ENCODE assay signal across 25 cellular contexts in the genomic region with DNA sequence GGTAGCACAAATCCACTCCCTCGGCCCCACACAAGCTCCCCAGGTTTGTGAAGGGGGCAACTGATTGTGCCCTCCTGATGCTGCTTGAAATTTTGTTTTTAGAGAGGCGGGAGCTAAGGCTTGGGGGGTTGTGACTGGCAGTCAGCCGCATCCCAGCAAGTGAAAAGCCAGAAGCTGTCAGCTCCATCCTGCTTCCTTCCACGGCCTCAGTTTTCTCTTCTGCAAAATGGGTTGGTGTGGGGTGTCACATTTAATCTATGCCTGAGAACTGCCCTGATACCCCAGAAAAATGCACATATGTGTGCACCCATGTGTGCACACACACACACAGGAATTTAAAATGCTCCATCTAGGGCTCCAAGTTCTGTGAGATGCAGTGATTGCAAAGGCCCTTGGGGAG.
DNase-seq lines count a peak whose midpoint lies in the region; ATAC-seq and TF ChIP-seq lines count a peak whose summit lies in the region.
"Had no signal": no experiment of that assay in that cellular context is flagged by ENCODE, and none has a peak within 500 bp of the region (broad histone marks: within the 10 kb centered on the region; RNA-seq: fewer than 3 reads in every experiment).

No MANE protein-coding gene starts in this region.

- H3K9me3 Mint-ChIP-seq in glutamatergic neuron (ENCODE audit: unreplicated experiment), result peaks cover 8% of the 10 kb centered on the region
- H3K9me3 Mint-ChIP-seq in neural progenitor cell, result no peaks in the 10 kb centered on the region
- H3K9me3 Mint-ChIP-seq: CD4-positive, CD25-positive, alpha-beta regulatory T cell; H9; IgD-negative memory B cell had no signal

- peak overlapping the region; percentile 63 for H3K4me2 ChIP-seq in neural progenitor cell
- H3K4me2 ChIP-seq: BLaER1 had no signal

- ATAC-seq in right cardiac atrium, result no peak
- no peak for ATAC-seq in GM21619 (IDR thresholded peaks at IDR 0.05; ENCODE audit: unreplicated experiment)
- ATAC-seq in GM18870 (IDR thresholded peaks at IDR 0.05; ENCODE audit: unreplicated experiment), result no peak
- ATAC-seq: Panc1 had no signal

- H3K27me3 Mint-ChIP-seq in glutamatergic neuron (ENCODE audit: unreplicated experiment), result peaks cover 3% of the 10 kb centered on the region
- peaks cover 2% of the 10 kb centered on the region for H3K27me3 Mint-ChIP-seq in neural progenitor cell (ENCODE audit: insufficient read depth, low read depth)

- WGBS in right cardiac atrium, result 96% methylated on average over 4 of the region's 4 CpGs
- WGBS in sigmoid colon, 2 donors, result 85 to 90% methylated on average over 4 of the region's 4 CpGs

- H2AFZ ChIP-seq in neural progenitor cell (replicated peaks), result no peak overlapping the region
- H2AFZ ChIP-seq: GM23248 had no signal

- intact Hi-C loops in cardiac septum (cut with DNase I), result no loop called here
- intact Hi-C loops in right cardiac atrium (cut with DNase I), result no loop called here
- intact Hi-C loops in sigmoid colon (cut with DNase I), result no loop called here

- no peak overlapping the region for H3K27ac ChIP-seq in right cardiac atrium (ENCODE audit: low read length)
- H3K27ac ChIP-seq in neural progenitor cell, result no peak overlapping the region
- H3K27ac ChIP-seq in sigmoid colon, result no peak overlapping the region
- H3K27ac ChIP-seq: BLaER1, GM23248, RWPE1 had no signal

- DNase-seq in cardiac septum (ENCODE audit: low spot score) (peak; percentile 29), right cardiac atrium (no peak), glutamatergic neuron (no peak), neural progenitor cell (ENCODE audit: low spot score) (no peak), sigmoid colon (no peak)
- DNase-seq: 8988T; CD4-positive, CD25-positive, alpha-beta regulatory T cell; DMS153; DND-41; GM23248; H9; Karpas-422; NCI-H1092; NCI-H1417 treated with DMSO at 0.1 percent for 48 hours; NCI-H1694 treated with DMSO at 0.1 percent for 48 hours; NCI-H2081; NCI-H2227 treated with DMSO at 0.1 percent for 48 hours; NCI-H526 treated with DMSO at 0.1 percent for 48 hours; SHP77 had no signal

- H3K27me3 ChIP-seq in right cardiac atrium (ENCODE audit: control insufficient read depth, insufficient read depth) (no peaks in the 10 kb centered on the region), neural progenitor cell (peaks cover 27% of the 10 kb centered on the region), sigmoid colon (no peaks in the 10 kb centered on the region)
- H3K27me3 ChIP-seq: BLaER1 had no signal

- H3K4me3 ChIP-seq in right cardiac atrium (ENCODE audit: low read length) (no peak overlapping the region), neural progenitor cell (no peak overlapping the region), sigmoid colon (no peak overlapping the region)
- H3K4me3 ChIP-seq: BLaER1, GM23248 had no signal

- peak overlapping the region; percentile 60 for H3K27ac Mint-ChIP-seq in glutamatergic neuron (ENCODE audit: unreplicated experiment)
- peak overlapping the region; percentile 40 for H3K27ac Mint-ChIP-seq in neural progenitor cell
- H3K27ac Mint-ChIP-seq: CD4-positive, CD25-positive, alpha-beta regulatory T cell; IgD-negative memory B cell had no signal

- peaks cover 40% of the 10 kb centered on the region for H3F3A ChIP-seq in neural progenitor cell (ENCODE audit: low read depth)

- H3K9me3 ChIP-seq in right cardiac atrium (ENCODE audit: control insufficient read depth, low read length), result no peaks in the 10 kb centered on the region
- no peaks in the 10 kb centered on the region for H3K9me3 ChIP-seq in neural progenitor cell (ENCODE audit: low read depth)
- H3K9me3 ChIP-seq in sigmoid colon, result no peaks in the 10 kb centered on the region
- H3K9me3 ChIP-seq: BLaER1 had no signal

- H3K4me3 Mint-ChIP-seq in glutamatergic neuron (ENCODE audit: unreplicated experiment), result no peak overlapping the region
- H3K4me3 Mint-ChIP-seq in neural progenitor cell, result no peak overlapping the region
- H3K4me3 Mint-ChIP-seq: CD4-positive, CD25-positive, alpha-beta regulatory T cell; H9; IgD-negative memory B cell had no signal

- H3K4me1 Mint-ChIP-seq in glutamatergic neuron (ENCODE audit: low read depth, unreplicated experiment) (peaks cover 40% of the 10 kb centered on the region), neural progenitor cell (peaks cover 77% of the 10 kb centered on the region)
- H3K4me1 Mint-ChIP-seq: CD4-positive, CD25-positive, alpha-beta regulatory T cell; IgD-negative memory B cell had no signal

- TF ChIP-seq POLR2A in sigmoid colon (IDR thresholded peaks at IDR 0.05), result no peak

- H4K20me1 ChIP-seq in neural progenitor cell (ENCODE audit: low read depth), result peaks cover 40% of the 10 kb centered on the region

- no peaks in the 10 kb centered on the region for H3K79me2 ChIP-seq in neural progenitor cell (ENCODE audit: low read depth)

- H3K4me1 ChIP-seq in right cardiac atrium (ENCODE audit: control insufficient read depth, insufficient read depth, low read length) (no peaks in the 10 kb centered on the region), neural progenitor cell (peaks cover 43% of the 10 kb centered on the region), sigmoid colon (peaks cover 2 to 43% (median 36%) of the 10 kb centered on the region in 4 donors)

- H3K36me3 Mint-ChIP-seq in glutamatergic neuron (ENCODE audit: unreplicated experiment) (peaks cover 4% of the 10 kb centered on the region), neural progenitor cell (no peaks in the 10 kb centered on the region)
- H3K36me3 Mint-ChIP-seq: CD4-positive, CD25-positive, alpha-beta regulatory T cell; IgD-negative memory B cell had no signal

- TF ChIP-seq EP300 in sigmoid colon (IDR thresholded peaks at IDR 0.05), result no peak

- TF ChIP-seq CTCF in glutamatergic neuron (IDR thresholded peaks at IDR 0.05; ENCODE audit: partially characterized antibody, unreplicated experiment) (no peak), neural progenitor cell (IDR thresholded peaks at IDR 0.05) (no peak), sigmoid colon (IDR thresholded peaks at IDR 0.05) (no peak)

- H3K36me3 ChIP-seq in neural progenitor cell, result no peaks in the 10 kb centered on the region
- no peaks in the 10 kb centered on the region for H3K36me3 ChIP-seq in sigmoid colon
- H3K36me3 ChIP-seq: BLaER1 had no signal

- H3K9ac ChIP-seq in neural progenitor cell, result no peak overlapping the region
- H3K9ac ChIP-seq: BLaER1, GM23248 had no signal
